1 cellular context compared by ENCODE assay signal in genomic region chr20:16729565-16730460, GRCh38.
A peak's percentile ranks its signal among the peaks of the same experiment; 100 is the strongest.
TF ChIP-seq lines count a peak whose summit lies in the region.

Gene SNRPB2, plus strand, starts transcription at chr20:16730026. Its CDS starts 1,677 bp downstream, at chr20:16731703.

TF ChIP-seq in GM12878, 131 proteins besides CTCF, POLR2A, EP300 and RAD21 (continued from another document):
- TF ChIP-seq ZBTB11 (CRISPR knock-in tag; IDR thresholded peaks at IDR 0.05), result no peak
- TF ChIP-seq NFYA (IDR thresholded peaks at IDR 0.05; ENCODE audit: borderline replicate concordance, low read depth, low read length), result no peak
- peak; percentile 27; the same call in 1 of the 2 replicates for TF ChIP-seq MXI1 (IDR thresholded peaks at IDR 0.05; ENCODE audit: low read depth, low read length)
- TF ChIP-seq SIN3A (IDR thresholded peaks at IDR 0.05; ENCODE audit: low read depth, low read length), result peak; percentile 65
- TF ChIP-seq PKNOX1 (IDR thresholded peaks at IDR 0.05), result no peak; the same call in 1 of the 2 replicates
- TF ChIP-seq RAD51 (IDR thresholded peaks at IDR 0.05), result peak; percentile 92
- TF ChIP-seq SMC3 (IDR thresholded peaks at IDR 0.05; ENCODE audit: borderline replicate concordance, low read length), result no peak
- TF ChIP-seq MLLT1 (IDR thresholded peaks at IDR 0.05), result peak; percentile 100
- peak; percentile 88 for TF ChIP-seq SMAD5 (IDR thresholded peaks at IDR 0.05; ENCODE audit: low read depth)
TF ChIP-seq in GM12878: peak in this region for 68.
